In genomic region chr2:84900951-84901350, GRCh38 we compare ENCODE assay signal across 24 cellular contexts. TPM values are rescaled to one million over a fixed set of nuclear protein-coding genes. Genes with fewer than 3 reads are reported as not detected.
DNase-seq lines count a peak whose midpoint lies in the region; ATAC-seq and TF ChIP-seq lines count a peak whose summit lies in the region.
"Had no signal": no experiment of that assay in that cellular context is flagged by ENCODE, and none has a peak within 500 bp of the region (broad histone marks: within the 10 kb centered on the region; RNA-seq: fewer than 3 reads in every experiment).

No MANE protein-coding gene starts in this region.

- H3K4me1 ChIP-seq in right atrium auricular region (peaks cover 0 to 24% of the 10 kb centered on the region in 2 donors), right cardiac atrium (ENCODE audit: control insufficient read depth, insufficient read depth, low read length) (no peaks in the 10 kb centered on the region)

- DNase-seq in right atrium auricular region (ENCODE audit: low spot score), result peak; percentile 57
- DNase-seq in right cardiac atrium, result no peak
- no peak for DNase-seq in T-cell
- DNase-seq in fibroblast of the aortic adventitia (ENCODE audit: low read depth), result peak; percentile 40
- no peak for DNase-seq in NCI-H2227 (lab: John Stamatoyannopoulos, UW; ENCODE audit: unreplicated experiment)
- no peak for DNase-seq in NCI-H446 treated with DMSO at 0.1 percent for 48 hours (lab: John Stamatoyannopoulos, UW)
- DNase-seq in NCI-H187 treated with DMSO at 0.1 percent for 48 hours (lab: John Stamatoyannopoulos, UW), result no peak
- DNase-seq: activated CD4-positive, alpha-beta T cell treated with anti-CD3 and anti-CD28 coated beads for 48 hours; C1 segment of cervical spinal cord; DND-41; effector CD8-positive, alpha-beta T cell; erythroblast; kidney glomerular epithelial cell; lower lobe of right lung; NCI-H1417; PC-9; stimulated activated CD4-positive, alpha-beta T cell treated with anti-CD3 and anti-CD28 coated beads, Interleukin-4, amount 100 ng/mL, for 4 hours; stimulated activated naive CD4-positive, alpha-beta T cell; SW 1271 had no signal

- no peak overlapping the region for H3K27ac ChIP-seq in right atrium auricular region
- no peak overlapping the region for H3K27ac ChIP-seq in right cardiac atrium (ENCODE audit: low read length)
- H3K27ac ChIP-seq: lower lobe of right lung, PC-9 had no signal

- intact Hi-C loops in right cardiac atrium (cut with DNase I), result no loop called here

- H3K9me3 Mint-ChIP-seq in T-cell, result no peaks in the 10 kb centered on the region

- peaks cover 45 to 70% (median 65%) of the 10 kb centered on the region in 3 donors for H3K4me1 Mint-ChIP-seq in T-cell

- H3K4me3 ChIP-seq in right atrium auricular region (no peak overlapping the region), right cardiac atrium (ENCODE audit: low read length) (no peak overlapping the region), fibroblast of the aortic adventitia (ENCODE audit: low read depth, low read length) (no peak overlapping the region)
- H3K4me3 ChIP-seq: HAP-1, lower lobe of right lung, PC-9 had no signal

- WGBS in right cardiac atrium, result 81% methylated on average over 1 of the region's 1 CpG

- POLR2A ChIA-PET in T-cell (lab: Charles Lee), result interaction anchor here in 1 of 2 donors (1.1 kb wide), 1 partner anchor 385 kb away, joined by 3 read pairs; the partner anchor contains the start of gene DNAH6

- peaks cover under 1% of the 10 kb centered on the region for H3K36me3 ChIP-seq in right atrium auricular region
- H3K36me3 ChIP-seq: lower lobe of right lung had no signal

- H3K27me3 Mint-ChIP-seq in T-cell, result no peaks in the 10 kb centered on the region

- no peak for TF ChIP-seq CTCF in right atrium auricular region (IDR thresholded peaks at IDR 0.05)
- TF ChIP-seq CTCF in fibroblast of the aortic adventitia (IDR thresholded peaks at IDR 0.05; ENCODE audit: insufficient read depth, low read length), result no peak

- no peaks in the 10 kb centered on the region for H3K9me3 ChIP-seq in right atrium auricular region
- no peaks in the 10 kb centered on the region for H3K9me3 ChIP-seq in right cardiac atrium (ENCODE audit: control insufficient read depth, low read length)
- H3K9me3 ChIP-seq: HAP-1, lower lobe of right lung had no signal

- peaks cover 1% of the 10 kb centered on the region for H3K36me3 Mint-ChIP-seq in T-cell

- no peak overlapping the region for H3K4me3 Mint-ChIP-seq in T-cell
- H3K4me3 Mint-ChIP-seq: activated naive CD4-positive, alpha-beta T cell treated with anti-CD3 and anti-CD28 coated beads, Interleukin-2, amount 10 ng/mL, durations not matched to agents 7 days and 5 days had no signal

- CTCF ChIA-PET in T-cell (lab: Charles Lee), result no interaction called here

- H3K27me3 ChIP-seq in right atrium auricular region (no peaks in the 10 kb centered on the region), right cardiac atrium (ENCODE audit: control insufficient read depth, insufficient read depth) (no peaks in the 10 kb centered on the region)

- H3K27ac Mint-ChIP-seq in T-cell, result peak overlapping the region; percentile 97 to 99
- H3K27ac Mint-ChIP-seq: activated naive CD4-positive, alpha-beta T cell treated with anti-CD3 and anti-CD28 coated beads, Interleukin-2, amount 10 ng/mL, durations not matched to agents 7 days and 5 days had no signal

- no peak for ATAC-seq in right cardiac atrium
- no peak for ATAC-seq in T-cell (replicated peaks in 1 of 4)
- ATAC-seq in GM18498 (IDR thresholded peaks at IDR 0.05; ENCODE audit: unreplicated experiment), result no peak
- ATAC-seq: lower lobe of right lung, Right ventricle myocardium inferior, sciatic nerve had no signal

RNA-seq across cellular contexts. Expression of gene TMSB10, which starts 4.5 kb away (rescaled TPM):
- total RNA-seq in right atrium auricular region, result 1,000 to 10,000 TPM; 1,113 to 1,769 TPM
- 100 to 1,000 TPM; 341 to 630 (median 483) TPM for total RNA-seq in right cardiac atrium
- polyA plus RNA-seq in right cardiac atrium, result 805 TPM
- 1,000 to 10,000 TPM; 1,423 to 1,890 (median 1,689) TPM for total RNA-seq in T-cell
- 3,849 and 4,291 TPM in 2 replicates for total RNA-seq in fibroblast of the aortic adventitia (ENCODE audit: low replicate concordance)

RNA-seq across cellular contexts. Expression of gene TRABD2A, which starts 20.1 kb away (rescaled TPM):
- total RNA-seq in right atrium auricular region (1 to 10 TPM; 1.2 to 1.7 TPM), right cardiac atrium (1 to 10 TPM in 1 of 4 donors, under 1 TPM in 3; 0.29 to 1.3 (median 0.71) TPM), T-cell (100 to 1,000 TPM in 3 of 5 donors, 10 to 100 TPM in 2; 77.3 to 219 (median 106) TPM), fibroblast of the aortic adventitia (ENCODE audit: low replicate concordance) (0.33 and 1.6 TPM in 2 replicates)
- 0.50 TPM for polyA plus RNA-seq in right cardiac atrium

Comparison
In these comparisons a context has a peak if more than half of its experiments do, and no peak if none do; other contexts are left out.
1. DNase-seq: peak in right atrium auricular region (single experiment) and fibroblast of the aortic adventitia (single experiment); none in right cardiac atrium (0 of 3), T-cell (0 of 34), NCI-H2227 (single experiment), NCI-H446 treated with DMSO at 0.1 percent for 48 hours (single experiment) and NCI-H187 treated with DMSO at 0.1 percent for 48 hours (single experiment).
2. RNA of gene TRABD2A, which starts 20.1 kb away (total RNA-seq): 77.3 to 219 TPM in T-cell; 1.2 to 1.7 TPM in right atrium auricular region, 0.33 to 1.6 TPM in fibroblast of the aortic adventitia and 0.29 to 1.3 TPM in right cardiac atrium; every median in the first group is over 10 times any median in the second.